Comparison of ENCODE assay signal across 15 cellular contexts in genomic region chrX:133190877-133191738, GRCh38. TPM values are rescaled to one million over a fixed set of nuclear protein-coding genes. Genes with fewer than 3 reads are reported as not detected.
"Had no signal": no experiment of that assay in that cellular context is flagged by ENCODE, and none has a peak within 500 bp of the region (broad histone marks: within the 10 kb centered on the region; RNA-seq: fewer than 3 reads in every experiment).

No MANE protein-coding gene starts in this region.

- H3K9me3 ChIP-seq: ovary, thoracic aorta, upper lobe of right lung had no signal

- H3K36me3 Mint-ChIP-seq: immature natural killer cell; stimulated activated effector memory CD8-positive, alpha-beta T cell treated with anti-CD3 and anti-CD28 coated beads, Interleukin-12 subunit alpha, Interleukin-12 subunit beta, amount 100 ng/mL, for 72 hours had no signal

- H3K27me3 Mint-ChIP-seq: activated CD4-positive, alpha-beta T cell treated with anti-CD3 and anti-CD28 coated beads, Interleukin-2, amount 10 ng/mL, durations not matched to agents 7 days and 5 days had no signal

- H3K27ac ChIP-seq: foreskin keratinocyte, ovary, thoracic aorta, upper lobe of right lung had no signal

- H3K4me3 Mint-ChIP-seq: activated CD4-positive, alpha-beta T cell treated with anti-CD3 and anti-CD28 coated beads, Interleukin-2, amount 10 ng/mL, durations not matched to agents 7 days and 5 days; dendritic cell treated with granulocyte-macrophage colony-stimulating factor and Interleukin-4, amounts not matched to agents 40 ng/mL and 50 ng/mL, for 4 days; immature natural killer cell; stimulated activated effector memory CD8-positive, alpha-beta T cell treated with anti-CD3 and anti-CD28 coated beads, Interleukin-12 subunit alpha, Interleukin-12 subunit beta, amount 100 ng/mL, for 72 hours had no signal

- H3K36me3 ChIP-seq: ovary, thoracic aorta, upper lobe of right lung had no signal

- H3K4me1 ChIP-seq: foreskin keratinocyte, upper lobe of right lung had no signal

- DNase-seq: activated CD4-positive, alpha-beta T cell treated with anti-CD3 and anti-CD28 coated beads, Interleukin-2, amount 10 ng/mL, durations not matched to agents 7 days and 5 days; activated CD8-positive, alpha-beta memory T cell treated with anti-CD3 and anti-CD28 coated beads for 24 hours; anterior cingulate cortex; effector memory CD4-positive, alpha-beta T cell; foreskin keratinocyte; immature natural killer cell; ovary; stimulated activated CD4-positive, alpha-beta T cell treated with anti-CD3 and anti-CD28 coated beads, Interleukin-1b, Interleukin-23, amount 100 ng/mL, for 48 hours; upper lobe of right lung had no signal

- H3K4me3 ChIP-seq: ovary, thoracic aorta, upper lobe of right lung had no signal

- H3K4me1 Mint-ChIP-seq: activated CD4-positive, alpha-beta T cell treated with anti-CD3 and anti-CD28 coated beads, Interleukin-2, amount 10 ng/mL, durations not matched to agents 7 days and 5 days; immature natural killer cell; stimulated activated effector memory CD8-positive, alpha-beta T cell treated with anti-CD3 and anti-CD28 coated beads, Interleukin-12 subunit alpha, Interleukin-12 subunit beta, amount 100 ng/mL, for 72 hours had no signal

- H3K27ac Mint-ChIP-seq: activated CD4-positive, alpha-beta T cell treated with anti-CD3 and anti-CD28 coated beads, Interleukin-2, amount 10 ng/mL, durations not matched to agents 7 days and 5 days; dendritic cell treated with granulocyte-macrophage colony-stimulating factor and Interleukin-4, amounts not matched to agents 40 ng/mL and 50 ng/mL, for 4 days; immature natural killer cell; stimulated activated effector memory CD8-positive, alpha-beta T cell treated with anti-CD3 and anti-CD28 coated beads, Interleukin-12 subunit alpha, Interleukin-12 subunit beta, amount 100 ng/mL, for 72 hours had no signal

- H3K9me3 Mint-ChIP-seq: activated CD4-positive, alpha-beta T cell treated with anti-CD3 and anti-CD28 coated beads, Interleukin-2, amount 10 ng/mL, durations not matched to agents 7 days and 5 days; dendritic cell treated with granulocyte-macrophage colony-stimulating factor and Interleukin-4, amounts not matched to agents 40 ng/mL and 50 ng/mL, for 4 days; immature natural killer cell; stimulated activated effector memory CD8-positive, alpha-beta T cell treated with anti-CD3 and anti-CD28 coated beads, Interleukin-12 subunit alpha, Interleukin-12 subunit beta, amount 100 ng/mL, for 72 hours had no signal

- H3K27me3 ChIP-seq: foreskin keratinocyte, ovary, upper lobe of right lung had no signal

RNA-seq across cellular contexts. Expression of gene TFDP3, which starts 27.0 kb away (rescaled TPM):
- total RNA-seq: activated CD4-positive, alpha-beta T cell treated with anti-CD3 and anti-CD28 coated beads, Interleukin-2, amount 10 ng/mL, durations not matched to agents 7 days and 5 days; cerebellum; foreskin keratinocyte; lower leg skin; ovary; renal cortical epithelial cell; thoracic aorta; upper lobe of right lung had no signal
- polyA plus RNA-seq: foreskin keratinocyte, immature natural killer cell, ovary had no signal
